Comparison of ENCODE assay signal across 9 cellular contexts in genomic region chr2:196356332-196356731, GRCh38.
"Had no signal": no experiment of that assay in that cellular context is flagged by ENCODE, and none has a peak within 500 bp of the region (broad histone marks: within the 10 kb centered on the region; RNA-seq: fewer than 3 reads in every experiment).

No MANE protein-coding gene starts in this region.

- H3K27me3 ChIP-seq: esophagus squamous epithelium, foreskin keratinocyte had no signal

- H3K4me1 ChIP-seq: foreskin keratinocyte had no signal

- DNase-seq: activated CD4-positive, alpha-beta T cell treated with anti-CD3 and anti-CD28 coated beads for 4 hours; activated CD8-positive, alpha-beta memory T cell treated with anti-CD3 and anti-CD28 coated beads, Interleukin-2, amount 50 U/mL, for 4 hours; activated CD8-positive, alpha-beta T cell treated with anti-CD3 and anti-CD28 coated beads for 36 hours; activated T-cell treated with anti-CD3 and anti-CD28 coated beads, Interleukin-2, amount 50 U/mL, for 72 hours; esophagus squamous epithelium; foreskin keratinocyte; stimulated activated CD4-positive, alpha-beta T cell treated with anti-CD3 and anti-CD28 coated beads, Interleukin-2, amount 100 ng/mL, for 24 hours; stimulated activated naive B cell treated with anti-CD40 and anti-IgM and Interleukin-4, amounts not matched to agents 10 μg/mL and 1 μg/mL and 100 μg/mL, for 72 hours; WERI-Rb-1 had no signal

- H3K36me3 ChIP-seq: esophagus squamous epithelium, WERI-Rb-1 had no signal

- ATAC-seq: activated CD8-positive, alpha-beta T cell treated with anti-CD3 and anti-CD28 coated beads for 36 hours; activated T-cell treated with anti-CD3 and anti-CD28 coated beads, Interleukin-2, amount 50 U/mL, for 72 hours; foreskin keratinocyte; stimulated activated naive B cell treated with anti-CD40 and anti-IgM and Interleukin-4, amounts not matched to agents 10 μg/mL and 1 μg/mL and 100 μg/mL, for 72 hours had no signal

- H3K4me3 Mint-ChIP-seq: activated CD8-positive, alpha-beta T cell treated with anti-CD3 and anti-CD28 coated beads for 36 hours; activated T-cell treated with anti-CD3 and anti-CD28 coated beads, Interleukin-2, amount 50 U/mL, for 72 hours; stimulated activated naive B cell treated with anti-CD40 and anti-IgM and Interleukin-4, amounts not matched to agents 10 μg/mL and 1 μg/mL and 100 μg/mL, for 72 hours had no signal

- H3K4me3 ChIP-seq: esophagus squamous epithelium had no signal

- H3K4me1 Mint-ChIP-seq: stimulated activated naive B cell treated with anti-CD40 and anti-IgM and Interleukin-4, amounts not matched to agents 10 μg/mL and 1 μg/mL and 100 μg/mL, for 72 hours had no signal

- H3K27ac Mint-ChIP-seq: activated CD8-positive, alpha-beta T cell treated with anti-CD3 and anti-CD28 coated beads for 36 hours; activated T-cell treated with anti-CD3 and anti-CD28 coated beads, Interleukin-2, amount 50 U/mL, for 72 hours; stimulated activated naive B cell treated with anti-CD40 and anti-IgM and Interleukin-4, amounts not matched to agents 10 μg/mL and 1 μg/mL and 100 μg/mL, for 72 hours had no signal

- H3K27ac ChIP-seq: esophagus squamous epithelium, foreskin keratinocyte, WERI-Rb-1 had no signal

- H3K9me3 ChIP-seq: esophagus squamous epithelium had no signal
